In genomic region chr3:65814883-65815578, GRCh38 we compare ENCODE assay signal across 22 cellular contexts.
"Had no signal": no experiment of that assay in that cellular context is flagged by ENCODE, and none has a peak within 500 bp of the region (broad histone marks: within the 10 kb centered on the region; RNA-seq: fewer than 3 reads in every experiment).

No MANE protein-coding gene starts in this region.

- H3K4me1 ChIP-seq: colonic mucosa had no signal

- H3K27ac ChIP-seq: colonic mucosa, right lobe of liver, thyroid gland, upper lobe of left lung, VCaP had no signal

- H3K27me3 ChIP-seq: colonic mucosa, right lobe of liver, thyroid gland, upper lobe of left lung had no signal

- H3K4me3 ChIP-seq: colonic mucosa, right lobe of liver, thyroid gland, upper lobe of left lung had no signal

- H3K9me3 ChIP-seq: colonic mucosa, right lobe of liver, thyroid gland, upper lobe of left lung had no signal

- ATAC-seq: activated CD4-positive, CD25-positive, alpha-beta regulatory T cell treated with anti-CD3 and anti-CD28 coated beads, Interleukin-2, amount 50 U/mL, for 24 hours; naive thymus-derived CD8-positive, alpha-beta T cell; right lobe of liver; stimulated activated memory B cell treated with anti-CD40 and anti-IgM and Interleukin-4, amounts not matched to agents 10 μg/mL and 1 μg/mL and 100 μg/mL, for 72 hours; stimulated activated naive CD8-positive, alpha-beta T cell treated with anti-CD3 and anti-CD28 coated beads, Interleukin-15, amount 100 ng/mL, for 72 hours had no signal

- DNase-seq: activated CD4-positive, alpha-beta T cell treated with anti-CD3 and anti-CD28 coated beads for 48 hours; activated CD4-positive, alpha-beta T cell treated with anti-CD3 and anti-CD28 coated beads, Interleukin-2, amount 50 U/mL, for 48 hours; activated CD8-positive, alpha-beta memory T cell treated with anti-CD3 and anti-CD28 coated beads for 24 hours; activated effector memory CD4-positive, alpha-beta T cell treated with Interleukin-2 at 50 U/mL for 16 hours; activated naive CD4-positive, alpha-beta T cell treated with Interleukin-2 at 50 U/mL for 16 hours; anterior cingulate cortex; colonic mucosa; effector CD8-positive, alpha-beta T cell; islet precursor cell; mammary epithelial cell; naive thymus-derived CD8-positive, alpha-beta T cell; right lobe of liver; small intestine; stimulated activated CD4-positive, alpha-beta T cell treated with anti-CD3 and anti-CD28 coated beads, Interleukin-4, amount 100 ng/mL, for 24 hours; stimulated activated naive CD8-positive, alpha-beta T cell treated with anti-CD3 and anti-CD28 coated beads, Interleukin-15, amount 100 ng/mL, for 72 hours; substantia nigra; T-helper 1 cell; thyroid gland; upper lobe of left lung had no signal

- H3K36me3 ChIP-seq: colonic mucosa, right lobe of liver, thyroid gland, upper lobe of left lung had no signal
